ENCODE assay signal across 8 cellular contexts in the genomic region with DNA sequence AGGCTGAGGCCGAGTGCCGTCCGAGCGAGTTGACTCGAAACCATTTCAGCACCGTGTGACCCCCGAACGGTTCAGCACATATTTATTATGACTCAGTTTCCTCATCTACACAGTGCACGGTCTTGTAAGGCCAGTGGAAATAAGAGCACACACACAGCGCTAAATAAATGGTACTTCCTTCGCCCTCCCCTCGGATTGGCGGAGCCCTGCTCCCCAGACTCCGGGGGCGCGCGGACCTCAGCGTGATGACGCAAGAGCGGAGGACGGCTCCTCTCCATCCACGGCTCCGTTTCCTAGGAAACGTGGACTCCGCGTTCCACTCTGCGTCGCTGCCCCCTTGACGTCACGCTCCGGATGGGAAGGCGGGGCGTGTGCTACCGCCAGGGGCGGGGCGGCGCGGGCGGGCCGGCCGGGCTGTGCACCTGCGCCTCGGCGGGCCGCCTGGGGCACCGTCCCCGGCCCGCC. TPM values are rescaled to one million over a fixed set of nuclear protein-coding genes. Genes with fewer than 3 reads are reported as not detected.
A peak's percentile ranks its signal among the peaks of the same experiment; 100 is the strongest.
DNase-seq lines count a peak whose midpoint lies in the region; ATAC-seq and TF ChIP-seq lines count a peak whose summit lies in the region.

A gene with protein sequence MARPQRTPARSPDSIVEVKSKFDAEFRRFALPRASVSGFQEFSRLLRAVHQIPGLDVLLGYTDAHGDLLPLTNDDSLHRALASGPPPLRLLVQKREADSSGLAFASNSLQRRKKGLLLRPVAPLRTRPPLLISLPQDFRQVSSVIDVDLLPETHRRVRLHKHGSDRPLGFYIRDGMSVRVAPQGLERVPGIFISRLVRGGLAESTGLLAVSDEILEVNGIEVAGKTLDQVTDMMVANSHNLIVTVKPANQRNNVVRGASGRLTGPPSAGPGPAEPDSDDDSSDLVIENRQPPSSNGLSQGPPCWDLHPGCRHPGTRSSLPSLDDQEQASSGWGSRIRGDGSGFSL (plus strand): TSS at position 397 of the 465 bp plus-strand sequence. CDS start 79 bp downstream, outside the sequence.

- no peaks in the 10 kb centered on the region for H4K20me1 ChIP-seq in H9 (ENCODE audit: control insufficient read depth, insufficient read depth, insufficient read length)

- 0 out of 2 replicates have a peak within 1 kb of the TSS, but pooled peaks have one; percentile 54 for H3K14ac ChIP-seq in H9 (ENCODE audit: insufficient read depth, low read length)

- H4K91ac ChIP-seq in H9 (ENCODE audit: insufficient read length, low read depth, low read length): no peak within 1 kb of the TSS

- peak; percentile 87 for ATAC-seq in stimulated activated naive CD8-positive, alpha-beta T cell treated with anti-CD3 and anti-CD28 coated beads, Interleukin-15, Interleukin-2, amounts not matched to agents 100 U/mL and 50 U/mL, for 24 hours

- H3K27me3 Mint-ChIP-seq in H9 (ENCODE audit: low read depth) (peaks cover 2% of the 10 kb centered on the region), nephron (ENCODE audit: low read depth) (peaks cover 3% of the 10 kb centered on the region)

- H2AK5ac ChIP-seq in H9 (ENCODE audit: insufficient read length, low read length): no peak within 1 kb of the TSS

- no peak within 1 kb of the TSS for H2BK120ac ChIP-seq in H9 (ENCODE audit: low read depth, low read length, poor library complexity, severe bottlenecking)

- peak within 1 kb of the TSS; percentile 57 for H3K4me2 ChIP-seq in H9 (ENCODE audit: insufficient read depth, insufficient read length, low read length)

- H3K27ac ChIP-seq in H9 (ENCODE audit: insufficient read length, low read depth, low read length): no peak within 1 kb of the TSS

- H3K56ac ChIP-seq in H9 (ENCODE audit: insufficient read length, low read depth, low read length): no peak within 1 kb of the TSS

- TF ChIP-seq CTCF in H9 (conservative IDR thresholded peaks at IDR 0.05) (no peak), fibroblast of pulmonary artery (IDR thresholded peaks at IDR 0.05; ENCODE audit: low read length, missing control alignments) (no peak), nephron (IDR thresholded peaks at IDR 0.05; ENCODE audit: unreplicated experiment in 3 of 3) (no peak)

- H3K4me1 Mint-ChIP-seq in H9 (peaks cover 12 to 24% of the 10 kb centered on the region in 2 experiments), nephron (no peaks in the 10 kb centered on the region)

- no peak within 1 kb of the TSS for H3K23ac ChIP-seq in H9 (ENCODE audit: insufficient read length, low read depth, low read length)

- H3K4me3 ChIP-seq in fibroblast of pulmonary artery (replicated peaks; ENCODE audit: low read depth, low read length): peak within 1 kb of the TSS; percentile 92

- no peak within 1 kb of the TSS for H2BK5ac ChIP-seq in H9 (ENCODE audit: insufficient read length, low read length)

- peak within 1 kb of the TSS; percentile 56 for H3K9ac ChIP-seq in H9 (ENCODE audit: extremely low read depth, insufficient read length, low read length)

- H2AFZ ChIP-seq in H9 (ENCODE audit: low read length): no peak within 1 kb of the TSS

- H3K18ac ChIP-seq in H9 (ENCODE audit: insufficient read length, low read depth, low read length): peak within 1 kb of the TSS; percentile 29

- H2BK20ac ChIP-seq in H9 (ENCODE audit: low read depth, low read length, poor library complexity, severe bottlenecking): no peak within 1 kb of the TSS

- DNase-seq in Daoy (ENCODE audit: low read depth) (peak; percentile 93), H9 (peak; percentile 97), M059J (ENCODE audit: low read depth) (peak; percentile 97), SHP77 treated with DMSO at 0.1 percent for 48 hours (lab: John Stamatoyannopoulos, UW) (peak; percentile 86), fibroblast of pulmonary artery (ENCODE audit: low read depth) (peak; percentile 97)
- DNase-seq in activated effector memory CD4-positive, alpha-beta T cell treated with Interleukin-2 at 50 U/mL for 16 hours: peak; percentile 92
- peak; percentile 97 for DNase-seq in stimulated activated naive CD8-positive, alpha-beta T cell treated with anti-CD3 and anti-CD28 coated beads, Interleukin-15, Interleukin-2, amounts not matched to agents 100 U/mL and 50 U/mL, for 24 hours

- no peaks in the 10 kb centered on the region for H3K79me1 ChIP-seq in H9 (ENCODE audit: insufficient read depth, low read depth, low read length, poor library complexity, severe bottlenecking)

- H3K36me3 Mint-ChIP-seq in H9 (ENCODE audit: insufficient read depth in 1 of 3, low read depth in 3 of 3): peaks cover 10 to 26% (median 10%) of the 10 kb centered on the region in 3 experiments
- H3K36me3 Mint-ChIP-seq in nephron (ENCODE audit: low read depth): peaks cover 8% of the 10 kb centered on the region

- no peak within 1 kb of the TSS for H3K4ac ChIP-seq in H9 (ENCODE audit: low read depth, low read length)

- H3K27ac Mint-ChIP-seq in H9 (peak within 1 kb of the TSS; percentile 79 to 98 (median 98); a peak in 6 of 7 replicates), nephron (peak within 1 kb of the TSS; percentile 76 to 95 (median 91))

- no peaks in the 10 kb centered on the region for H3K79me2 ChIP-seq in H9 (ENCODE audit: insufficient read depth, low read length)

- H4K8ac ChIP-seq in H9 (replicated peaks; ENCODE audit: insufficient read length, low read depth, low read length): no peak within 1 kb of the TSS

- H3K9me3 Mint-ChIP-seq in H9 (no peaks in the 10 kb centered on the region), nephron (no peaks in the 10 kb centered on the region)

- H2BK15ac ChIP-seq in H9 (ENCODE audit: low read depth, low read length): no peak within 1 kb of the TSS; the same call in 1 of the 2 replicates

- no peaks in the 10 kb centered on the region for H3K4me1 ChIP-seq in H9 (ENCODE audit: insufficient read depth, low read length)

- H3K9me3 ChIP-seq in H9 (ENCODE audit: control insufficient read depth, low read depth, low read length): no peaks in the 10 kb centered on the region

- H3T11ph ChIP-seq in H9 (ENCODE audit: low read length): no peak within 1 kb of the TSS

- H3K23me2 ChIP-seq in H9 (ENCODE audit: insufficient read length, low read depth, low read length, poor library complexity, severe bottlenecking): peaks cover 11% of the 10 kb centered on the region

- H4K5ac ChIP-seq in H9 (ENCODE audit: insufficient read length, low read depth, low read length): no peak within 1 kb of the TSS

- no peaks in the 10 kb centered on the region for H3K27me3 ChIP-seq in H9 (ENCODE audit: insufficient read depth, low read length)

- peak within 1 kb of the TSS; percentile 85 to 94 for H3K4me3 Mint-ChIP-seq in H9
- H3K4me3 Mint-ChIP-seq in nephron: peak within 1 kb of the TSS; percentile 94 to 98 (median 96)

- no peak within 1 kb of the TSS for H2BK12ac ChIP-seq in H9 (ENCODE audit: insufficient read length, low read depth, low read length)

- no CpG with 5 or more reads among the region's 48 CpGs for WGBS in H9 (ENCODE audit: extremely low coverage, insufficient read length, low lambda C conversion rate)

RNA-seq across cellular contexts. Expression of the gene that starts here (rescaled TPM):
- total RNA-seq in Daoy (2014; rRNA removed; shearing (Covaris generic)): 0.71 and 1.0 TPM in 2 replicates
- 10.8 and 11.2 TPM in 2 replicates for total RNA-seq in H9 (2021)
- 2.0 and 3.3 TPM in 2 replicates for total RNA-seq in M059J (2014; rRNA removed; shearing (Covaris generic))
